Comparison of ENCODE assay signal across 8 cellular contexts in the genomic region with DNA sequence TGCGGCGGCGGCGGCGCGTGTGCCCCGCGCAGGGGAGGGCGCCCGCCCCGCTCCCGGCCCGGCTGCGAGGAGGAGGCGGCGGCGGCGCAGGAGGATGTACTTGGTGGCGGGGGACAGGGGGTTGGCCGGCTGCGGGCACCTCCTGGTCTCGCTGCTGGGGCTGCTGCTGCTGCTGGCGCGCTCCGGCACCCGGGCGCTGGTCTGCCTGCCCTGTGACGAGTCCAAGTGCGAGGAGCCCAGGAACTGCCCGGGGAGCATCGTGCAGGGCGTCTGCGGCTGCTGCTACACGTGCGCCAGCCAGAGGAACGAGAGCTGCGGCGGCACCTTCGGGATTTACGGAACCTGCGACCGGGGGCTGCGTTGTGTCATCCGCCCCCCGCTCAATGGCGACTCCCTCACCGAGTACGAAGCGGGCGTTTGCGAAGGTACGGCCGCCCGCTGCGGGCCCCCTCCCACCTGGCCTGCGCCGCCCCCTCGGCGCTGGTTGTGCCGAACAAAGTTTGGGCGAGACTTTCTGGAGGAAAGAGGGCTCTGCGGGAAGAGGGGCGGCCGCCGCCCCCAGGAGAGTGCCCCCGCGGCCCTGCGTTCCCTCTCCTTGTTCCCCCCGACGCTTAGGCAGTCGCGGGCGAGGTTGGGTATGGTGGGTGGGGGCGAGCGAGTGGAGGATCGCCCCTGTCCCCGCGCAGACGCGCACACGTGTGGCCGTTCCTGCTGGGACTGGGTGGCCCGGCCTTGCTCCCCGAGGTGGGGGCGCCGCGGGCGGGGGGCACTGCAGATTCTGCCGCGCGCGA.
DNase-seq lines count a peak whose midpoint lies in the region; ATAC-seq and TF ChIP-seq lines count a peak whose summit lies in the region.

No MANE protein-coding gene starts in this region.

- ATAC-seq in GM21576 (IDR thresholded peaks at IDR 0.05; ENCODE audit: unreplicated experiment), result peak; percentile 16
- no peak for ATAC-seq in GM18870 (IDR thresholded peaks at IDR 0.05; ENCODE audit: unreplicated experiment)

- H3K4me3 ChIP-seq in LNCaP clone FGC (ENCODE audit: low read depth, low read length), result peak overlapping the region; percentile 37
- H3K4me3 ChIP-seq in foreskin fibroblast (ENCODE audit: low read depth in 1 of 2, low read length in 2 of 2), result peak overlapping the region; percentile 88 to 89

- TF ChIP-seq CTCF in LNCaP clone FGC (IDR thresholded peaks at IDR 0.05; ENCODE audit: control insufficient read depth, extremely low read depth, insufficient read depth) (no peak), foreskin fibroblast (IDR thresholded peaks at IDR 0.05; ENCODE audit: low read depth, low read length) (no peak)

- DNase-seq in ELR (ENCODE audit: low read depth) (peak; percentile 53), LNCaP clone FGC (ENCODE audit: low read depth) (no peak), foreskin fibroblast (peak in 1 of 2 donors; percentile 70), nucleus accumbens (lab: John Stamatoyannopoulos, UW) (peak in 34 of 56 donors; percentile 4 to 74 (median 40)), NCI-H446 treated with DMSO at 0.1 percent for 48 hours (lab: John Stamatoyannopoulos, UW) (no peak)
- DNase-seq in activated T-cell treated with anti-CD3 and anti-CD28 coated beads, Interleukin-2, amount 50 U/mL, for 48 hours, result peak; percentile 58 to 69

Comparison
In these comparisons a context has a peak if more than half of its experiments do, and no peak if none do; other contexts are left out.
1. DNase-seq: peak in ELR (single experiment), activated T-cell treated with anti-CD3 and anti-CD28 coated beads, Interleukin-2, amount 50 U/mL, for 48 hours (2 of 2) and nucleus accumbens (34 of 56); none in LNCaP clone FGC (single experiment) and NCI-H446 treated with DMSO at 0.1 percent for 48 hours (single experiment).